ENCODE assay signal across 26 cellular contexts in genomic region chr1:231991231-231991630, GRCh38.
"Had no signal": no experiment of that assay in that cellular context is flagged by ENCODE, and none has a peak within 500 bp of the region (broad histone marks: within the 10 kb centered on the region; RNA-seq: fewer than 3 reads in every experiment).

No MANE protein-coding gene starts in this region.

- H3K27me3 ChIP-seq: ascending aorta, body of pancreas had no signal

- H3K27ac ChIP-seq: ascending aorta, body of pancreas had no signal

- H3K36me3 Mint-ChIP-seq: IgD-negative memory B cell, WTC11 had no signal

- ATAC-seq: activated CD8-positive, alpha-beta T cell treated with anti-CD3 and anti-CD28 coated beads, Interleukin-2, amount 10 ng/mL, durations not matched to agents 7 days and 5 days; body of pancreas; Panc1; Right ventricle myocardium inferior; T-helper 17 cell; WTC11 had no signal

- H3K9me3 ChIP-seq: ascending aorta, body of pancreas had no signal

- H3K27ac Mint-ChIP-seq: activated CD8-positive, alpha-beta T cell treated with anti-CD3 and anti-CD28 coated beads, Interleukin-2, amount 10 ng/mL, durations not matched to agents 7 days and 5 days; activated naive CD4-positive, alpha-beta T cell treated with anti-CD3 and anti-CD28 coated beads, Interleukin-2, amount 50 U/mL, for 24 hours; IgD-negative memory B cell; T-helper 17 cell; WTC11 had no signal

- H3K36me3 ChIP-seq: ascending aorta had no signal

- H3K4me1 ChIP-seq: ascending aorta, body of pancreas had no signal

- H3K27me3 Mint-ChIP-seq: activated naive CD4-positive, alpha-beta T cell treated with anti-CD3 and anti-CD28 coated beads, Interleukin-2, amount 50 U/mL, for 24 hours; IgD-negative memory B cell; T-helper 17 cell had no signal

- H3K4me3 ChIP-seq: ascending aorta, body of pancreas had no signal

- H3K4me3 Mint-ChIP-seq: activated CD8-positive, alpha-beta T cell treated with anti-CD3 and anti-CD28 coated beads, Interleukin-2, amount 10 ng/mL, durations not matched to agents 7 days and 5 days; activated naive CD4-positive, alpha-beta T cell treated with anti-CD3 and anti-CD28 coated beads, Interleukin-2, amount 50 U/mL, for 24 hours; IgD-negative memory B cell; T-helper 17 cell; WTC11 had no signal

- H3K9me3 Mint-ChIP-seq: IgD-negative memory B cell, WTC11 had no signal

- DNase-seq: activated CD4-positive, alpha-beta T cell treated with anti-CD3 and anti-CD28 coated beads for 48 hours; activated CD4-positive, alpha-beta T cell treated with anti-CD3 and anti-CD28 coated beads, Interleukin-2, amount 50 U/mL, for 4 hours; activated CD4-positive, CD25-positive, alpha-beta regulatory T cell treated with anti-CD3 and anti-CD28 coated beads, Interleukin-2, amount 50 U/mL, for 72 hours; activated CD8-positive, alpha-beta memory T cell treated with anti-CD3 and anti-CD28 coated beads, Interleukin-2, amount 50 U/mL, for 48 hours; activated CD8-positive, alpha-beta T cell treated with anti-CD3 and anti-CD28 coated beads, Interleukin-2, amount 10 ng/mL, durations not matched to agents 7 days and 5 days; activated effector memory CD4-positive, alpha-beta T cell treated with Interleukin-2 at 50 U/mL for 16 hours; activated naive CD4-positive, alpha-beta T cell; activated T-cell treated with anti-CD3 and anti-CD28 coated beads, Interleukin-2, amount 50 U/mL, for 1 hour; body of pancreas; KG1; NCI-H1092; NCI-H1417; NCI-H1930; NCI-H510A treated with DMSO at 0.1 percent for 48 hours; NCI-H69; NK-92 treated with Interleukin-12 subunit alpha and Interleukin-12 subunit beta, amount 100 ng/mL, for 24 hours; OCI-M1; RPMI8226; T-helper 17 cell; T-helper 9 cell had no signal

- H3K4me1 Mint-ChIP-seq: activated naive CD4-positive, alpha-beta T cell treated with anti-CD3 and anti-CD28 coated beads, Interleukin-2, amount 50 U/mL, for 24 hours; IgD-negative memory B cell had no signal
